Comparison of ENCODE assay signal across 15 cellular contexts in the genomic region with DNA sequence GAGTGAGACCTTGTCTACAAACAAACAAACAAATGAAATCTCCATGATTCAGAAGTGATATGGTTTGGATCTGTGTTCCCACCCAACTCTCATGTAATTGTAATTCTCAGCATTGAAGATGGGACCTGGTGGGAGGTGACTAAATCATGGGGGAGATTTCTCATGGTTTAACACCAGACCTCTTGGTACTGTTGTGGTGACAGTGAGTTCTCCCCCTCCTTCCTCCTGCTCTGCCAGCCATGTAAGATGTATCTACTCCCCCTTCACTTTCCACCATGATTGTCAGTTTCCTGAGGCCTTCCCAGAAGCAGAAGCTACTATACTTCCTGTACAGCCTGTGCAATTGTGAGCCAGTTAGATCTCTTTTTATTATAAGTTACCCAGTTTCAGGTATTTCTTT.
"Had no signal": no experiment of that assay in that cellular context is flagged by ENCODE, and none has a peak within 500 bp of the region (broad histone marks: within the 10 kb centered on the region; RNA-seq: fewer than 3 reads in every experiment).

No MANE protein-coding gene starts in this region.

- H3K27me3 ChIP-seq: ascending aorta, breast epithelium, foreskin keratinocyte, pancreas, tibial nerve had no signal

- H3K9me3 Mint-ChIP-seq: dendritic cell treated with granulocyte-macrophage colony-stimulating factor and Interleukin-4, amounts not matched to agents 40 ng/mL and 50 ng/mL, for 4 days; effector memory CD8-positive, alpha-beta T cell; naive thymus-derived CD8-positive, alpha-beta T cell had no signal

- H3K4me3 ChIP-seq: ascending aorta, breast epithelium, left ventricle myocardium inferior, pancreas, tibial nerve had no signal

- DNase-seq: activated CD4-positive, alpha-beta T cell treated with anti-CD3 and anti-CD28 coated beads, Interleukin-2, amount 50 U/mL, for 4 hours; activated CD8-positive, alpha-beta memory T cell treated with anti-CD3 and anti-CD28 coated beads, Interleukin-2, amount 50 U/mL, for 4 hours; cerebellar nuclear complex; effector memory CD8-positive, alpha-beta T cell; foreskin keratinocyte; left ventricle myocardium inferior; naive thymus-derived CD8-positive, alpha-beta T cell; pancreas; stimulated activated CD4-positive, alpha-beta T cell treated with anti-CD3 and anti-CD28 coated beads, Interleukin-1b, Interleukin-23, amount 100 ng/mL, for 48 hours had no signal

- H3K4me3 Mint-ChIP-seq: dendritic cell treated with granulocyte-macrophage colony-stimulating factor and Interleukin-4, amounts not matched to agents 40 ng/mL and 50 ng/mL, for 4 days; effector memory CD8-positive, alpha-beta T cell; naive thymus-derived CD8-positive, alpha-beta T cell had no signal

- H3K36me3 Mint-ChIP-seq: naive thymus-derived CD8-positive, alpha-beta T cell had no signal

- H3K9me3 ChIP-seq: ascending aorta, breast epithelium, left ventricle myocardium inferior, pancreas, tibial nerve had no signal

- H3K27ac Mint-ChIP-seq: dendritic cell treated with granulocyte-macrophage colony-stimulating factor and Interleukin-4, amounts not matched to agents 40 ng/mL and 50 ng/mL, for 4 days; effector memory CD8-positive, alpha-beta T cell had no signal

- H3K4me1 Mint-ChIP-seq: naive thymus-derived CD8-positive, alpha-beta T cell had no signal

- ATAC-seq: effector memory CD8-positive, alpha-beta T cell; foreskin keratinocyte; naive thymus-derived CD8-positive, alpha-beta T cell; pancreas; sciatic nerve; SK-N-SH treated with all-trans-retinoic acid at 6 μM for 48 hours had no signal

- H3K27ac ChIP-seq: ascending aorta, breast epithelium, foreskin keratinocyte, left ventricle myocardium inferior, pancreas, tibial nerve had no signal

- H3K36me3 ChIP-seq: ascending aorta, breast epithelium, left ventricle myocardium inferior, pancreas, tibial nerve had no signal

- H3K4me1 ChIP-seq: breast epithelium had no signal
